ENCODE assay signal across 8 cellular contexts in the genomic region with DNA sequence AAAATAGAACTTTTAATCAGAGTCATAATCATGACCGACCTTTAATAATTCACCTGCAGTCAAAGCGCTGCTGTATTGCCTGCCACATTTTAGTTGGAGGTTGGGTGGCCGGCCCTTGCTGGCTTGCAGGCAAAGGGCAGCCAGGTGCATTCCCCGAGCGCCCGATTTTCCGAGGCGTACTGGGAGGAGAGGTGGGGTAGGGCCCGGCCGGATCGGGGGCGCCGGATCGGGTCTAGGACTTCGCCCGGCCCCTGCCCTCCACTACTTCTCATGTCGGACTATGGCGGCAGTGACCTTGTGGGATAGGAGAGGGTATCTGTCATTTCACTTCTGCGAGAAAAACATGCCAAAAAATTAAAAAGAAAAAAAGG. TPM values are rescaled to one million over a fixed set of nuclear protein-coding genes. Genes with fewer than 3 reads are reported as not detected.
DNase-seq lines count a peak whose midpoint lies in the region; ATAC-seq, FAIRE-seq and TF ChIP-seq lines count a peak whose summit lies in the region.

No MANE protein-coding gene starts in this region.

- POLR2A ChIA-PET in CD4-positive, alpha-beta memory T cell (lab: Charles Lee; ENCODE audit: partially characterized antibody) = no interaction called here

- peak overlapping the region; percentile 67 for H3K27ac ChIP-seq in CD4-positive, alpha-beta memory T cell (ENCODE audit: low read depth, low read length)
- H3K27ac ChIP-seq in pancreas = peak overlapping the region in 3 of 4 donors; percentile 34 to 78 (median 50)

- no peaks in the 10 kb centered on the region for H3K27me3 Mint-ChIP-seq in CD4-positive, alpha-beta memory T cell

- H3K27ac Mint-ChIP-seq in CD4-positive, alpha-beta memory T cell = peak overlapping the region; percentile 46 to 97 (median 81)

- H3K9me3 ChIP-seq in CD4-positive, alpha-beta memory T cell (ENCODE audit: control insufficient read depth in 1 of 2, low read length in 2 of 2) = no peaks in the 10 kb centered on the region
- H3K9me3 ChIP-seq in pancreas = no peaks in the 10 kb centered on the region

- H3K9me3 Mint-ChIP-seq in CD4-positive, alpha-beta memory T cell = peaks cover 0 to 5% (median 0%) of the 10 kb centered on the region in 8 donors

- H3K36me3 Mint-ChIP-seq in CD4-positive, alpha-beta memory T cell = peaks cover 0 to 3% of the 10 kb centered on the region in 2 donors

- H3K4me3 Mint-ChIP-seq in CD4-positive, alpha-beta memory T cell = peak overlapping the region; percentile 78 to 87 (median 84)

- H3K4me1 Mint-ChIP-seq in CD4-positive, alpha-beta memory T cell = peaks cover 4 to 16% (median 8%) of the 10 kb centered on the region in 4 donors

- FAIRE-seq in pancreas (lab: Jason Lieb, UNC) = no peak

- CTCF ChIA-PET in CD4-positive, alpha-beta memory T cell (lab: Charles Lee; ENCODE audit: partially characterized antibody) = no interaction called here

- ATAC-seq in GM21423 (IDR thresholded peaks at IDR 0.05; ENCODE audit: unreplicated experiment) (peak; percentile 32), pancreas (peak; percentile 41 to 69 (median 60))

- WGBS in pancreas, 2 donors = 0 to 18% methylated on average over 19 of the region's 19 CpGs

- DNase-seq in CD4-positive, alpha-beta memory T cell = peak in 1 of 5 donors; percentile 38
- peak; percentile 21 for DNase-seq in HK-2 (ENCODE audit: unreplicated experiment)
- DNase-seq in activated CD8-positive, alpha-beta memory T cell treated with anti-CD3 and anti-CD28 coated beads, Interleukin-2, amount 50 U/mL, for 4 hours = peak; percentile 17
- no peak for DNase-seq in fibroblast of pulmonary artery (ENCODE audit: low read depth)
- DNase-seq in pancreas = peak; percentile 13 to 72 (median 46)
- DNase-seq in NCI-H82 treated with DMSO at 0.1 percent for 48 hours (lab: John Stamatoyannopoulos, UW; ENCODE audit: unreplicated experiment) = no peak
- no peak for DNase-seq in foreskin melanocyte

- peak overlapping the region in 1 of 2 donors; percentile 54 for H3K4me3 ChIP-seq in CD4-positive, alpha-beta memory T cell (ENCODE audit: low read length in 2 of 2)
- H3K4me3 ChIP-seq in fibroblast of pulmonary artery (replicated peaks; ENCODE audit: low read depth, low read length) = peak overlapping the region; percentile 58
- peak overlapping the region; percentile 18 to 63 (median 39) for H3K4me3 ChIP-seq in pancreas

- no peaks in the 10 kb centered on the region for H3K36me3 ChIP-seq in CD4-positive, alpha-beta memory T cell (ENCODE audit: insufficient read depth, low read length)
- no peaks in the 10 kb centered on the region for H3K36me3 ChIP-seq in pancreas

- no peaks in the 10 kb centered on the region for H3K4me1 ChIP-seq in CD4-positive, alpha-beta memory T cell (ENCODE audit: insufficient read depth, low read length)
- no peaks in the 10 kb centered on the region for H3K4me1 ChIP-seq in pancreas

- H3K27me3 ChIP-seq in CD4-positive, alpha-beta memory T cell (ENCODE audit: insufficient read depth, low read length) = no peaks in the 10 kb centered on the region
- no peaks in the 10 kb centered on the region for H3K27me3 ChIP-seq in pancreas

- intact Hi-C loops in CD4-positive, alpha-beta memory T cell (cut with micrococcal nuclease) = loop anchor here (1.0 to 5.0 kb wide), 6 partner anchors 212 to 937 kb away; partner anchors contain the start of genes CDKL5, PHKA2, SCML1 and SCML2
- intact Hi-C loops in pancreas (cut with DNase I) = no loop called here

- TF ChIP-seq CTCF in fibroblast of pulmonary artery (IDR thresholded peaks at IDR 0.05; ENCODE audit: low read length, missing control alignments) = no peak
- TF ChIP-seq CTCF in pancreas (IDR thresholded peaks at IDR 0.05) = no peak

RNA-seq across cellular contexts. Expression of gene RS1, which starts 2.5 kb away (rescaled TPM):
- total RNA-seq in CD4-positive, alpha-beta memory T cell = not detected
- polyA plus RNA-seq in CD4-positive, alpha-beta memory T cell = not detected
- not detected for total RNA-seq in pancreas
- not detected for polyA plus RNA-seq in pancreas

RNA-seq across cellular contexts. Expression of gene PPEF1, which starts 33.0 kb away (rescaled TPM):
- total RNA-seq in CD4-positive, alpha-beta memory T cell = under 1 TPM in 1 of 2 experiments, not detected in 1; 1.00 TPM
- polyA plus RNA-seq in CD4-positive, alpha-beta memory T cell = not detected
- under 1 TPM in 2 of 6 donors, not detected in 4; 0.09 to 0.56 TPM for total RNA-seq in pancreas
- under 1 TPM; 0.04 to 0.28 TPM for polyA plus RNA-seq in pancreas

Comparison
In these comparisons a context has a peak if more than half of its experiments do, and no peak if none do; other contexts are left out.
1. DNase-seq: peak in HK-2 (single experiment), activated CD8-positive, alpha-beta memory T cell treated with anti-CD3 and anti-CD28 coated beads, Interleukin-2, amount 50 U/mL, for 4 hours (single experiment) and pancreas (6 of 6); none in fibroblast of pulmonary artery (single experiment), NCI-H82 treated with DMSO at 0.1 percent for 48 hours (single experiment) and foreskin melanocyte (single experiment).